In the genomic region with DNA sequence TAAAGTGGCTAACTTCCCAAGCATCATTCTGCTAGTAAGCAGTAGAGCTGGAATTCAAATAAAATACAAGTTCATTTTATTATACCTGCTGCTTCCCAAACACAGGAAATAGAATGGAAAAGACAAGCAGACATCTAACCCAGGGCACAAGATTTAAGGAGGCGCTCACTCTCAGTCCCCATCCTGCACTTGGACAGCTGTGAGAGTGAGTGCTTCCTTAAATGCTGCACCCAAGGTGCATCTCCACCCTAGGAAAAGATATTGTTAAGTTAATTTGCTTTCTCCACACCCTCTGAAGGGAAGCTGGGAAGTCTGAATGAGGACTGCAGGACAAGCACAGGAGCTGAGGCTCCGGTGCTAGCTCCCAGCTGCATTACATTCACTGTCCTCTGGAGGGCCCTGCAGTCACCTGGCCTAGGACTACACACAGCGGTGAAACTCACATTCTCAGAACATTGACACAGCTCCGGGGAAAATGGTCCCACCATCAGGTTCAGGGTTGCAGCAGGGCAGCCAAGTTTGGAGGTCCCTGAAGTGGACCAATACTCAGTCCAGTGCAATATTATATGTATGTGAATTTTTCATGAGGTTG, we compare ENCODE assay signal across 8 cellular contexts. TPM values are rescaled to one million over a fixed set of nuclear protein-coding genes. Genes with fewer than 3 reads are reported as not detected.
DNase-seq lines count a peak whose midpoint lies in the region; ATAC-seq, FAIRE-seq and TF ChIP-seq lines count a peak whose summit lies in the region.

No MANE protein-coding gene starts in this region.

- no peak overlapping the region for H3K4me3 Mint-ChIP-seq in activated T-cell treated with anti-CD3 and anti-CD28 coated beads, Interleukin-2, amount 50 U/mL, for 72 hours
- H3K4me3 Mint-ChIP-seq in endothelial cell (ENCODE audit: unreplicated experiment), result no peak overlapping the region

- no peaks in the 10 kb centered on the region for H3K4me1 ChIP-seq in small intestine (ENCODE audit: control insufficient read depth in 2 of 2, insufficient read depth in 1 of 2, low read depth in 1 of 2, low read length in 1 of 2)
- H3K4me1 ChIP-seq in uterus, result no peaks in the 10 kb centered on the region

- H3K4me1 Mint-ChIP-seq in activated T-cell treated with anti-CD3 and anti-CD28 coated beads, Interleukin-2, amount 50 U/mL, for 72 hours (ENCODE audit: low read depth), result no peaks in the 10 kb centered on the region
- H3K4me1 Mint-ChIP-seq in endothelial cell (ENCODE audit: unreplicated experiment), result peaks cover 3% of the 10 kb centered on the region

- no peaks in the 10 kb centered on the region for H3K27me3 ChIP-seq in small intestine (ENCODE audit: control insufficient read depth in 2 of 2, insufficient read depth in 2 of 2, low read length in 2 of 2)
- H3K27me3 ChIP-seq in uterus, result no peaks in the 10 kb centered on the region

- WGBS in small intestine, 3 donors, result 82 to 84% (median 83%) methylated on average over 4 of the region's 4 CpGs

- ATAC-seq in activated T-cell treated with anti-CD3 and anti-CD28 coated beads, Interleukin-2, amount 50 U/mL, for 72 hours (replicated peaks in 1 of 2), result peak; percentile 61 to 73
- no peak for ATAC-seq in GM19463 (IDR thresholded peaks at IDR 0.05; ENCODE audit: unreplicated experiment)

- no peak for FAIRE-seq in small intestine (lab: Jason Lieb, UNC)

- H3K9me3 Mint-ChIP-seq in activated T-cell treated with anti-CD3 and anti-CD28 coated beads, Interleukin-2, amount 50 U/mL, for 72 hours, result no peaks in the 10 kb centered on the region
- no peaks in the 10 kb centered on the region for H3K9me3 Mint-ChIP-seq in endothelial cell (ENCODE audit: unreplicated experiment)

- no peak overlapping the region for H3K4me3 ChIP-seq in small intestine (ENCODE audit: low read depth in 1 of 2, low read length in 2 of 2)
- H3K4me3 ChIP-seq in uterus, result no peak overlapping the region

- H3K27me3 Mint-ChIP-seq in activated T-cell treated with anti-CD3 and anti-CD28 coated beads, Interleukin-2, amount 50 U/mL, for 72 hours (ENCODE audit: low read depth), result no peaks in the 10 kb centered on the region
- H3K27me3 Mint-ChIP-seq in endothelial cell (ENCODE audit: unreplicated experiment), result no peaks in the 10 kb centered on the region

- H3K36me3 ChIP-seq in small intestine (ENCODE audit: control insufficient read depth in 2 of 2, insufficient read depth in 2 of 2, low read length in 2 of 2) (peaks cover 4 to 20% of the 10 kb centered on the region in 2 donors), uterus (no peaks in the 10 kb centered on the region)

- H3K27ac ChIP-seq in small intestine (ENCODE audit: low read depth in 1 of 2, low read length in 1 of 2), result no peak overlapping the region
- no peak overlapping the region for H3K27ac ChIP-seq in uterus

- intact Hi-C loops in uterus (cut with DNase I; ENCODE audit: low total_unique reads), result no loop called here

- no peak overlapping the region for H3K27ac Mint-ChIP-seq in activated T-cell treated with anti-CD3 and anti-CD28 coated beads, Interleukin-2, amount 50 U/mL, for 72 hours
- no peak overlapping the region for H3K27ac Mint-ChIP-seq in endothelial cell (ENCODE audit: unreplicated experiment)

- TF ChIP-seq POLR2A in uterus (IDR thresholded peaks at IDR 0.05), result no peak

- H3K9me3 ChIP-seq in small intestine (ENCODE audit: control insufficient read depth, low read depth), result no peaks in the 10 kb centered on the region
- no peaks in the 10 kb centered on the region for H3K9me3 ChIP-seq in uterus

- H3K36me3 Mint-ChIP-seq in activated T-cell treated with anti-CD3 and anti-CD28 coated beads, Interleukin-2, amount 50 U/mL, for 72 hours (ENCODE audit: insufficient read depth in 2 of 2), result no peaks in the 10 kb centered on the region
- peaks cover 8% of the 10 kb centered on the region for H3K36me3 Mint-ChIP-seq in endothelial cell (ENCODE audit: low read depth, unreplicated experiment)

- DNase-seq in activated T-cell treated with anti-CD3 and anti-CD28 coated beads, Interleukin-2, amount 50 U/mL, for 72 hours, result peak; percentile 13 to 18
- no peak for DNase-seq in activated T-cell treated with anti-CD3 and anti-CD28 coated beads, Interleukin-2, amount 50 U/mL, for 1 hour
- DNase-seq in NCI-H2227 (lab: John Stamatoyannopoulos, UW; ENCODE audit: unreplicated experiment), result peak; percentile 7
- DNase-seq in endothelial cell (ENCODE audit: low spot score), result peak; percentile 62
- peak; percentile 47 for DNase-seq in small intestine
- DNase-seq in T1000 (lab: John Stamatoyannopoulos, UW), result no peak
- no peak for DNase-seq in uterus

- TF ChIP-seq CTCF in endothelial cell (IDR thresholded peaks at IDR 0.05; ENCODE audit: unreplicated experiment) (peak; percentile 56), uterus (IDR thresholded peaks at IDR 0.05) (peak in 2 of 4 experiments; percentile 12 to 14)

RNA-seq across cellular contexts. Expression of gene HEBP1, which starts 14.2 kb away (rescaled TPM):
- 10 to 100 TPM; 28.3 to 30.4 TPM for total RNA-seq in activated T-cell treated with anti-CD3 and anti-CD28 coated beads, Interleukin-2, amount 50 U/mL, for 72 hours
- total RNA-seq in endothelial cell (ENCODE audit: unreplicated experiment), result 83.3 TPM
- 100 to 1,000 TPM; 214 to 642 (median 568) TPM for polyA plus RNA-seq in small intestine
- total RNA-seq in uterus, result 10 to 100 TPM; 10.5 to 64.4 (median 40.9) TPM

RNA-seq across cellular contexts. Expression of gene GPRC5D, which starts 33.9 kb away (rescaled TPM):
- not detected for total RNA-seq in activated T-cell treated with anti-CD3 and anti-CD28 coated beads, Interleukin-2, amount 50 U/mL, for 72 hours
- total RNA-seq in endothelial cell (ENCODE audit: unreplicated experiment) (not detected), uterus (not detected)
- under 1 TPM in 1 of 3 donors, not detected in 2; 0.22 TPM for polyA plus RNA-seq in small intestine

RNA-seq across cellular contexts. Expression of gene FAM234B, which starts 58.3 kb away (rescaled TPM):
- total RNA-seq in activated T-cell treated with anti-CD3 and anti-CD28 coated beads, Interleukin-2, amount 50 U/mL, for 72 hours, result 1 to 10 TPM; 6.6 to 7.8 TPM
- 36.3 TPM for total RNA-seq in endothelial cell (ENCODE audit: unreplicated experiment)
- polyA plus RNA-seq in small intestine, result 1 to 10 TPM in 1 of 3 donors, under 1 TPM in 2; 0.45 to 2.2 (median 0.54) TPM
- 1 to 10 TPM; 2.4 to 8.3 (median 4.6) TPM for total RNA-seq in uterus

Comparison
In these comparisons a context has a peak if more than half of its experiments do, and no peak if none do; other contexts are left out.
1. DNase-seq: peak in activated T-cell treated with anti-CD3 and anti-CD28 coated beads, Interleukin-2, amount 50 U/mL, for 72 hours (2 of 2), NCI-H2227 (single experiment), endothelial cell (single experiment) and small intestine (single experiment); none in activated T-cell treated with anti-CD3 and anti-CD28 coated beads, Interleukin-2, amount 50 U/mL, for 1 hour (single experiment), T1000 (single experiment) and uterus (0 of 2).